In genomic region chrX:153442463-153442862, GRCh38 we compare ENCODE assay signal across 10 cellular contexts. TPM values are rescaled to one million over a fixed set of nuclear protein-coding genes. Genes with fewer than 3 reads are reported as not detected.
"Had no signal": no experiment of that assay in that cellular context is flagged by ENCODE, and none has a peak within 500 bp of the region (broad histone marks: within the 10 kb centered on the region; RNA-seq: fewer than 3 reads in every experiment).

No MANE protein-coding gene starts in this region.

- H3K27ac ChIP-seq: GM23248, HL-60, KMS-11 had no signal

- H3K9ac ChIP-seq: GM23248, KMS-11 had no signal

- ATAC-seq: HCT116 had no signal

- H3K9me3 ChIP-seq: HAP-1 had no signal

- H3K4me3 ChIP-seq: GM23248, HAP-1 had no signal

- DNase-seq: GM23248, GOT3, IMR-90, KBM-7 had no signal

- H3K4me2 ChIP-seq: KMS-11 had no signal

- H2AFZ ChIP-seq: GM23248 had no signal

- H3K4me1 ChIP-seq: HAP-1 had no signal

- H3K36me3 ChIP-seq: HAP-1 had no signal

RNA-seq across cellular contexts. Expression of gene ZFP92, which starts 31.2 kb away (rescaled TPM):
- total RNA-seq: H4, H7 had no signal
- polyA plus RNA-seq: GM23248 had no signal

RNA-seq across cellular contexts. Expression of gene PNMA6E, which starts 41.3 kb away (rescaled TPM):
- total RNA-seq: GM23248, H4, H7, IMR-90 had no signal
- polyA plus RNA-seq: GM23248, IMR-90 had no signal

RNA-seq across cellular contexts. Expression of gene BGN, which starts 52.3 kb away (rescaled TPM):
- total RNA-seq: H4 had no signal
